Comparison of ENCODE assay signal across 20 cellular contexts in genomic region chr1:116579253-116579875, GRCh38.
"Had no signal": no experiment of that assay in that cellular context is flagged by ENCODE, and none has a peak within 500 bp of the region (broad histone marks: within the 10 kb centered on the region; RNA-seq: fewer than 3 reads in every experiment).

No MANE protein-coding gene starts in this region.

- H3K36me3 ChIP-seq: colonic mucosa, left lung, thyroid gland, upper lobe of right lung, vagina had no signal

- H3K4me3 Mint-ChIP-seq: nephron had no signal

- H3K4me1 ChIP-seq: colonic mucosa, thyroid gland, upper lobe of right lung, vagina had no signal

- H3K4me2 ChIP-seq: smooth muscle cell had no signal

- H3K9me3 Mint-ChIP-seq: naive B cell, nephron had no signal

- H3K36me3 Mint-ChIP-seq: naive B cell had no signal

- H3K27me3 ChIP-seq: colonic mucosa, left lung, suprapubic skin, thyroid gland, upper lobe of right lung, vagina had no signal

- H3K4me1 Mint-ChIP-seq: nephron had no signal

- DNase-seq: colonic mucosa; dermis blood vessel endothelial cell; erythroblast; foreskin melanocyte; head of caudate nucleus; hypothalamus; kidney glomerular epithelial cell; mesenchymal stem cell; naive B cell; posterior cingulate gyrus; stimulated activated CD4-positive, alpha-beta T cell treated with anti-CD3 and anti-CD28 coated beads, Interleukin-2, amount 100 ng/mL, for 48 hours; stimulated activated naive CD4-positive, alpha-beta T cell treated with Interleukin-2 at 50 U/mL for 16 hours; thyroid gland; upper lobe of right lung had no signal

- ATAC-seq: left lung, upper lobe of right lung had no signal

- H3K27ac ChIP-seq: colonic mucosa, left lung, suprapubic skin, thyroid gland, upper lobe of right lung, vagina had no signal

- H3K4me3 ChIP-seq: colonic mucosa, left lung, lung, smooth muscle cell, suprapubic skin, thyroid gland, upper lobe of right lung, vagina had no signal

- H3K9me3 ChIP-seq: colonic mucosa, left lung, suprapubic skin, thyroid gland, upper lobe of right lung, vagina had no signal
